ENCODE assay signal across 1 cellular context in genomic region chr19:32539240-32539916, GRCh38.
TF ChIP-seq lines count a peak whose summit lies in the region.

No MANE protein-coding gene starts in this region.

TF ChIP-seq in SK-N-SH, 30 proteins besides CTCF, POLR2A, EP300 and RAD21 (continued from another document):
- no peak for TF ChIP-seq USF2 (IDR thresholded peaks at IDR 0.05; ENCODE audit: borderline replicate concordance, low read depth, low read length)
- TF ChIP-seq GATA2 (CRISPR knock-in tag; IDR thresholded peaks at IDR 0.05), result no peak
- no peak for TF ChIP-seq MEF2A (IDR thresholded peaks at IDR 0.05; ENCODE audit: borderline replicate concordance, low read depth)
